In the genomic region with DNA sequence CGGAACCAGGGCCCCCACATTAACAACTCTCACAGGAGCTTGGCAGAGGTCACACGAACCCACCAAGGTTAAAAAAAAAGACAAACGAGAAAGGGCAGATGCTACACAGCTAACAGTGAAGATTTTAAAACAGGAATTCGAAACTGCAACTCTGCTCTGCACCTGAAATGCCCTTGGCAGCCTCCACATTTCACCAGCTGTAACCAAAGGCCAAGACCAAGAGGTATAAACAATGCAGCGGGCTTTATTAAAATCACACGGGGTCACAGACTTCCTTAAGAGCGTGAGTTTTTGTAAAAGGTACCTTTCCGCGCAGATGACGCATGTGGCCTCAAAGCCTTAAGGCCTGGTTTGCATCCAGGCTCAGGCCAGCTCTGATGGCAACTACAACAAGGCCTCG, we compare ENCODE assay signal across 12 cellular contexts.
DNase-seq lines count a peak whose midpoint lies in the region; ATAC-seq and TF ChIP-seq lines count a peak whose summit lies in the region.
"Had no signal": no experiment of that assay in that cellular context is flagged by ENCODE, and none has a peak within 500 bp of the region (broad histone marks: within the 10 kb centered on the region; RNA-seq: fewer than 3 reads in every experiment).

No MANE protein-coding gene starts in this region.

- no peak overlapping the region for H2AFZ ChIP-seq in OCI-LY3 (ENCODE audit: low read depth, low read length)

- H3K9ac ChIP-seq in OCI-LY3 (ENCODE audit: low read length): no peak overlapping the region

- H3K27ac ChIP-seq in OCI-LY3 (ENCODE audit: low read length) (no peak overlapping the region), spleen (peak overlapping the region in 5 of 8 donors; percentile 20 to 55 (median 49)), ascending aorta (no peak overlapping the region)
- H3K27ac ChIP-seq: 22Rv1, thoracic aorta had no signal

- ATAC-seq in HG02798 (IDR thresholded peaks at IDR 0.05; ENCODE audit: poor library complexity, unreplicated experiment): peak; percentile 81
- ATAC-seq: body of pancreas, HCT116 had no signal

- H3K4me2 ChIP-seq in OCI-LY3 (ENCODE audit: low read length): peak overlapping the region; percentile 63

- H3K4me1 ChIP-seq in OCI-LY3 (ENCODE audit: low read length): peaks cover 43% of the 10 kb centered on the region
- H3K4me1 ChIP-seq in spleen: peaks cover 49 to 100% (median 94%) of the 10 kb centered on the region in 6 donors
- H3K4me1 ChIP-seq in ascending aorta: peaks cover 3 to 16% of the 10 kb centered on the region in 2 donors

- H3K4me3 ChIP-seq in OCI-LY3 (ENCODE audit: low read length): peak overlapping the region; percentile 30
- H3K4me3 ChIP-seq in spleen: no peak overlapping the region
- H3K4me3 ChIP-seq in ascending aorta: no peak overlapping the region
- H3K4me3 ChIP-seq: body of pancreas, thoracic aorta had no signal

- H3K79me2 ChIP-seq in OCI-LY3 (ENCODE audit: low read length): peaks cover 90% of the 10 kb centered on the region

- H4K20me1 ChIP-seq in OCI-LY3 (ENCODE audit: insufficient read depth, low read length): peaks cover 96% of the 10 kb centered on the region

- no peaks in the 10 kb centered on the region for H3K36me3 ChIP-seq in OCI-LY3 (replicated peaks; ENCODE audit: low read depth, low read length)
- H3K36me3 ChIP-seq in spleen: peaks cover 0 to 6% (median 0%) of the 10 kb centered on the region in 6 donors
- no peaks in the 10 kb centered on the region for H3K36me3 ChIP-seq in ascending aorta
- H3K36me3 ChIP-seq: thoracic aorta had no signal

- TF ChIP-seq CTCF in OCI-LY3 (IDR thresholded peaks at IDR 0.05; ENCODE audit: low read depth, low read length) (no peak), spleen (IDR thresholded peaks at IDR 0.05 in 8 of 11, conservative IDR thresholded peaks at IDR 0.05 in 3 of 11) (no peak), ascending aorta (IDR thresholded peaks at IDR 0.05) (no peak)

- H3K27me3 ChIP-seq in OCI-LY3 (ENCODE audit: low read depth, low read length) (no peaks in the 10 kb centered on the region), spleen (replicated peaks in 1 of 7) (no peaks in the 10 kb centered on the region), ascending aorta (no peaks in the 10 kb centered on the region)
- H3K27me3 ChIP-seq: body of pancreas had no signal

- H3K9me3 ChIP-seq in OCI-LY3 (ENCODE audit: insufficient read depth, low read length): no peaks in the 10 kb centered on the region
- no peaks in the 10 kb centered on the region for H3K9me3 ChIP-seq in spleen
- H3K9me3 ChIP-seq in ascending aorta: no peaks in the 10 kb centered on the region
- H3K9me3 ChIP-seq: body of pancreas, thoracic aorta had no signal

- 68 to 87% (median 77%) methylated on average over 11 of the region's 11 CpGs for WGBS in spleen, 5 donors

- DNase-seq in NCI-H2171 treated with DMSO at 0.1 percent for 48 hours (lab: John Stamatoyannopoulos, UW): peak; percentile 14
- DNase-seq in NCI-H2171 (lab: John Stamatoyannopoulos, UW): no peak
- no peak for DNase-seq in spleen
- no peak for DNase-seq in NCI-H1930 (lab: John Stamatoyannopoulos, UW)
- no peak for DNase-seq in ascending aorta (ENCODE audit: low spot score in 2 of 2)
- DNase-seq in HuH-7 (ENCODE audit: low spot score): no peak
- DNase-seq: body of pancreas had no signal

- intact Hi-C loops in spleen (cut with DNase I; ENCODE audit: low total_unique reads) (no loop called here), ascending aorta (cut with DNase I) (no loop called here)

- TF ChIP-seq POLR2A in spleen (IDR thresholded peaks at IDR 0.05): no peak

Comparison
In these comparisons a context has a peak if more than half of its experiments do, and no peak if none do; other contexts are left out.
1. H3K27ac ChIP-seq: peak in spleen (5 of 8); none in OCI-LY3 (single experiment) and ascending aorta (0 of 2).